In genomic region chr2:201779996-201780673, GRCh38 we compare ENCODE assay signal across 9 cellular contexts. TPM values are rescaled to one million over a fixed set of nuclear protein-coding genes. Genes with fewer than 3 reads are reported as not detected.
DNase-seq lines count a peak whose midpoint lies in the region; ATAC-seq and TF ChIP-seq lines count a peak whose summit lies in the region.
"Had no signal": no experiment of that assay in that cellular context is flagged by ENCODE, and none has a peak within 500 bp of the region (broad histone marks: within the 10 kb centered on the region; RNA-seq: fewer than 3 reads in every experiment).

No MANE protein-coding gene starts in this region.

- peaks cover 2% of the 10 kb centered on the region for H3K27me3 Mint-ChIP-seq in HFFc6 (ENCODE audit: insufficient read depth)

- TF ChIP-seq CTCF in HFFc6 (IDR thresholded peaks at IDR 0.05) (no peak), RWPE1 (conservative IDR thresholded peaks at IDR 0.05; ENCODE audit: low read depth) (no peak)

- H3K36me3 ChIP-seq in endocrine pancreas (ENCODE audit: control insufficient read depth, insufficient read depth, low read length), result no peaks in the 10 kb centered on the region

- peak overlapping the region; percentile 86 for H3K4me3 ChIP-seq in endocrine pancreas (ENCODE audit: control insufficient read depth, insufficient read depth, low read length)

- no peaks in the 10 kb centered on the region for H3K27me3 ChIP-seq in endocrine pancreas (ENCODE audit: control insufficient read depth, insufficient read depth, low read length)

- peak overlapping the region; percentile 97 for H3K4me3 Mint-ChIP-seq in HFFc6

- H3K27ac Mint-ChIP-seq in HFFc6, result peak overlapping the region; percentile 98

- H3K9me3 ChIP-seq in endocrine pancreas (ENCODE audit: control insufficient read depth, low read length), result no peaks in the 10 kb centered on the region

- no peaks in the 10 kb centered on the region for H3K9me3 Mint-ChIP-seq in HFFc6

- DNase-seq in G401 (ENCODE audit: low spot score), result peak; percentile 59
- no peak for DNase-seq in HFFc6
- no peak for DNase-seq in RWPE1 (ENCODE audit: low spot score)
- DNase-seq in mucosa of gallbladder (ENCODE audit: low spot score), result peak; percentile 12
- DNase-seq in globus pallidus (ENCODE audit: low spot score), result no peak
- DNase-seq in activated CD4-positive, CD25-positive, alpha-beta regulatory T cell treated with anti-CD3 and anti-CD28 coated beads, Interleukin-2, amount 50 U/mL, for 72 hours, result no peak

- H3K27ac ChIP-seq in RWPE1, result peak overlapping the region; percentile 86

- POLR2A ChIA-PET in RWPE1 (lab: Yijun Ruan, JAX; ENCODE audit: low non-redundant PET), result interaction anchor here (0.6 to 1.4 kb wide), 3 partner anchors 12 to 136 kb away, joined by 3 to 6 read pairs (median 4); no protein-coding TSS in a partner anchor

- CTCF ChIA-PET in RWPE1 (lab: Yijun Ruan, JAX), result interaction anchor here (0.6 to 0.7 kb wide), 2 partner anchors 47 to 214 kb away, joined by 3 to 7 read pairs; no protein-coding TSS in a partner anchor

- no peak for ATAC-seq in GM18519 (IDR thresholded peaks at IDR 0.05; ENCODE audit: low FRiP score, unreplicated experiment)

- peaks cover 47% of the 10 kb centered on the region for H3K4me1 ChIP-seq in endocrine pancreas (ENCODE audit: control insufficient read depth, insufficient read depth, low read length)

- peaks cover 6% of the 10 kb centered on the region for H3K36me3 Mint-ChIP-seq in HFFc6 (ENCODE audit: low read depth)

- in situ Hi-C loops in G401 (cut with HindIII; ENCODE audit: low sequenced_read_pairs), result no loop called here

- H3K4me1 Mint-ChIP-seq in HFFc6 (ENCODE audit: low read depth), result peaks cover 56% of the 10 kb centered on the region

- H3K9ac ChIP-seq in endocrine pancreas (ENCODE audit: control insufficient read depth, insufficient read depth, low read length), result peak overlapping the region; percentile 89

RNA-seq across cellular contexts. Expression of gene ALS2, which starts 0.6 kb away (rescaled TPM):
- 52.2 and 95.2 TPM in 2 replicates for total RNA-seq in G401 (2014; rRNA removed; shearing (Covaris generic))
- total RNA-seq in HFFc6 (2021; fragmentation: NEBNext Ultra II Directional; extraction: Animal tissue kit (Norgen Biotek cat#: 25700)), result 10 to 100 TPM; 44.8 to 54.0 (median 46.4) TPM
- 23.8 TPM for total RNA-seq in mucosa of gallbladder

RNA-seq across cellular contexts. Expression of gene CDK15, which starts 26.2 kb away (rescaled TPM):
- not detected in 2 replicates for total RNA-seq in G401 (2014; rRNA removed; shearing (Covaris generic))
- total RNA-seq in HFFc6 (2021; fragmentation: NEBNext Ultra II Directional; extraction: Animal tissue kit (Norgen Biotek cat#: 25700)), result 10 to 100 TPM; 21.7 to 59.8 (median 49.4) TPM
- 3.1 TPM for total RNA-seq in mucosa of gallbladder
- total RNA-seq: activated CD8-positive, alpha-beta memory T cell treated with anti-CD3 and anti-CD28 coated beads for 36 hours had no signal

Comparison
In these comparisons a context has a peak if more than half of its experiments do, and no peak if none do; other contexts are left out.
1. DNase-seq: peak in G401 (single experiment) and mucosa of gallbladder (single experiment); none in HFFc6 (single experiment), RWPE1 (single experiment), globus pallidus (single experiment) and activated CD4-positive, CD25-positive, alpha-beta regulatory T cell treated with anti-CD3 and anti-CD28 coated beads, Interleukin-2, amount 50 U/mL, for 72 hours (single experiment).